In the genomic region with DNA sequence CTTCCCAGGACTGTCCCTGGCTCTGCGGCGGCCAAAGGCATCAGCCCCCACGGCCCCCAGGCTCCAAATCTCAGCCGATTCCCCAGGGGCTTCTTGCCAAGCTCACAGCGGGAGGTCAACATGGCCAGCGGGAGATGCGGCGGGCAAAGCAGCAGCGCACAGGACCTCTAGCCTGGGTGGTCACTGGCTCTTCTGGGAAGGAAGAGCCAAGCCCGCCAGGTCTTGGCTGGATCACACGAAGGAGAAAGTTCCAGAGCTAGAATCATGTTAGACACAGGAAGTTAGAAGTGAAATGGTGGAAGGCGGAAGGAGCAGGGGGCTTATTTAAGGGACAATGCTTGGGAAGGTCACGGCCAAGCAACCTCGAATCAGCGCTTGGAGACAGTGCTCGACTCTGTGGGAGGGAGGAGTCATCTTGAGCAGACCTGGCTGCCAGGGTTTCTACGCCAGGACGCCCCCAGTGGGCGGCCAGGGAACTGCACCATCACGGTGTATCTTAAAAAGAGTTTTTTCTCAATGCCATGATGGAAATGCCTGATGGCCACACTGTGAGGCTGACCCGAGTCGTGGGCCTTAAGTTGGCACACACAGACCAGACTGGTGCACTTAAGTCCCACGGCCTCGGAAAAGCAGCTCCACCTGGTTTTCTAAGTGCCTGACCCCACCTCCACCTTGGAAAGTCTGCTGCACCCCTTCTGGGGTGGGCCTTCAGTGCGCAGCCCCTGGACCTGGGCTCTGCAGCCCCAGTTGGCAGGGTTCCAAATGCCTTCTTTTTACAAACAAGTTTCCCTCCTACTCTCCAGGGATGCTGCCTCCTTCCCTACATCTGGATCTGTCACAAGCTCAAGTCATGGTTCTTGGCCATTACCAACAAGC, we compare ENCODE assay signal across 8 cellular contexts. TPM values are rescaled to one million over a fixed set of nuclear protein-coding genes. Genes with fewer than 3 reads are reported as not detected.
DNase-seq lines count a peak whose midpoint lies in the region; ATAC-seq and TF ChIP-seq lines count a peak whose summit lies in the region.

No MANE protein-coding gene starts in this region.

- peak overlapping the region; percentile 62 for H3K27ac Mint-ChIP-seq in activated naive CD8-positive, alpha-beta T cell treated with anti-CD3 and anti-CD28 coated beads for 36 hours

- no peak for ATAC-seq in GM18519 (IDR thresholded peaks at IDR 0.05; ENCODE audit: low FRiP score, unreplicated experiment)

- peaks cover 17% of the 10 kb centered on the region for H3K36me3 Mint-ChIP-seq in activated naive CD8-positive, alpha-beta T cell treated with anti-CD3 and anti-CD28 coated beads for 36 hours

- peaks cover 10% of the 10 kb centered on the region for H3K4me1 Mint-ChIP-seq in activated naive CD8-positive, alpha-beta T cell treated with anti-CD3 and anti-CD28 coated beads for 36 hours

- H3K4me3 Mint-ChIP-seq in activated naive CD8-positive, alpha-beta T cell treated with anti-CD3 and anti-CD28 coated beads for 36 hours = no peak overlapping the region

- peak; percentile 52 for TF ChIP-seq RAD21 in Ishikawa (IDR thresholded peaks at IDR 0.05; ENCODE audit: low read depth)

- DNase-seq in DMS 273 treated with DMSO at 0.1 percent for 48 hours (lab: John Stamatoyannopoulos, UW) (peak; percentile 24), T follicular helper cell (ENCODE audit: low read depth) (peak; percentile 59), cardiac septum (ENCODE audit: low spot score) (peak; percentile 83), putamen (ENCODE audit: low spot score) (peak; percentile 35), mesenteric fat pad (ENCODE audit: low spot score) (no peak)
- peak; percentile 74 for DNase-seq in activated naive CD8-positive, alpha-beta T cell treated with anti-CD3 and anti-CD28 coated beads for 36 hours

- H3K27me3 Mint-ChIP-seq in activated naive CD8-positive, alpha-beta T cell treated with anti-CD3 and anti-CD28 coated beads for 36 hours = no peaks in the 10 kb centered on the region

- no peaks in the 10 kb centered on the region for H3K9me3 Mint-ChIP-seq in activated naive CD8-positive, alpha-beta T cell treated with anti-CD3 and anti-CD28 coated beads for 36 hours

- TF ChIP-seq EP300 in Ishikawa (IDR thresholded peaks at IDR 0.05; ENCODE audit: borderline replicate concordance) = no peak

- intact Hi-C loops in cardiac septum (cut with DNase I) = no loop called here

TF ChIP-seq in Ishikawa, 13 proteins besides CTCF, POLR2A, EP300 and RAD21:
- TF ChIP-seq EGR1 (IDR thresholded peaks at IDR 0.05) = no peak
- no peak for TF ChIP-seq YY1 (IDR thresholded peaks at IDR 0.05; ENCODE audit: low read depth)
- TF ChIP-seq CEBPB (IDR thresholded peaks at IDR 0.05) = no peak
- no peak for TF ChIP-seq TAF1 (IDR thresholded peaks at IDR 0.05; ENCODE audit: low read depth)
- no peak for TF ChIP-seq TEAD4 (IDR thresholded peaks at IDR 0.05)
- TF ChIP-seq, protein P1, sequence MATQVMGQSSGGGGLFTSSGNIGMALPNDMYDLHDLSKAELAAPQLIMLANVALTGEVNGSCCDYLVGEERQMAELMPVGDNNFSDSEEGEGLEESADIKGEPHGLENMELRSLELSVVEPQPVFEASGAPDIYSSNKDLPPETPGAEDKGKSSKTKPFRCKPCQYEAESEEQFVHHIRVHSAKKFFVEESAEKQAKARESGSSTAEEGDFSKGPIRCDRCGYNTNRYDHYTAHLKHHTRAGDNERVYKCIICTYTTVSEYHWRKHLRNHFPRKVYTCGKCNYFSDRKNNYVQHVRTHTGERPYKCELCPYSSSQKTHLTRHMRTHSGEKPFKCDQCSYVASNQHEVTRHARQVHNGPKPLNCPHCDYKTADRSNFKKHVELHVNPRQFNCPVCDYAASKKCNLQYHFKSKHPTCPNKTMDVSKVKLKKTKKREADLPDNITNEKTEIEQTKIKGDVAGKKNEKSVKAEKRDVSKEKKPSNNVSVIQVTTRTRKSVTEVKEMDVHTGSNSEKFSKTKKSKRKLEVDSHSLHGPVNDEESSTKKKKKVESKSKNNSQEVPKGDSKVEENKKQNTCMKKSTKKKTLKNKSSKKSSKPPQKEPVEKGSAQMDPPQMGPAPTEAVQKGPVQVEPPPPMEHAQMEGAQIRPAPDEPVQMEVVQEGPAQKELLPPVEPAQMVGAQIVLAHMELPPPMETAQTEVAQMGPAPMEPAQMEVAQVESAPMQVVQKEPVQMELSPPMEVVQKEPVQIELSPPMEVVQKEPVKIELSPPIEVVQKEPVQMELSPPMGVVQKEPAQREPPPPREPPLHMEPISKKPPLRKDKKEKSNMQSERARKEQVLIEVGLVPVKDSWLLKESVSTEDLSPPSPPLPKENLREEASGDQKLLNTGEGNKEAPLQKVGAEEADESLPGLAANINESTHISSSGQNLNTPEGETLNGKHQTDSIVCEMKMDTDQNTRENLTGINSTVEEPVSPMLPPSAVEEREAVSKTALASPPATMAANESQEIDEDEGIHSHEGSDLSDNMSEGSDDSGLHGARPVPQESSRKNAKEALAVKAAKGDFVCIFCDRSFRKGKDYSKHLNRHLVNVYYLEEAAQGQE (IDR thresholded peaks at IDR 0.05; ENCODE audit: low read depth) = no peak
- no peak for TF ChIP-seq ZBTB7A (IDR thresholded peaks at IDR 0.05; ENCODE audit: low read depth)
- no peak for TF ChIP-seq CREB1 (IDR thresholded peaks at IDR 0.05; ENCODE audit: low read depth)
- no peak for TF ChIP-seq TCF12 (IDR thresholded peaks at IDR 0.05; ENCODE audit: low read depth)
- TF ChIP-seq NFIC (IDR thresholded peaks at IDR 0.05) = no peak; the same call in 1 of the 2 replicates
- no peak for TF ChIP-seq FOXM1 (IDR thresholded peaks at IDR 0.05; ENCODE audit: borderline replicate concordance, low read depth)
- TF ChIP-seq, protein P2, sequence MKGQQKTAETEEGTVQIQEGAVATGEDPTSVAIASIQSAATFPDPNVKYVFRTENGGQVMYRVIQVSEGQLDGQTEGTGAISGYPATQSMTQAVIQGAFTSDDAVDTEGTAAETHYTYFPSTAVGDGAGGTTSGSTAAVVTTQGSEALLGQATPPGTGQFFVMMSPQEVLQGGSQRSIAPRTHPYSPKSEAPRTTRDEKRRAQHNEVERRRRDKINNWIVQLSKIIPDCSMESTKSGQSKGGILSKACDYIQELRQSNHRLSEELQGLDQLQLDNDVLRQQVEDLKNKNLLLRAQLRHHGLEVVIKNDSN (IDR thresholded peaks at IDR 0.05) = no peak
- TF ChIP-seq, protein P3, sequence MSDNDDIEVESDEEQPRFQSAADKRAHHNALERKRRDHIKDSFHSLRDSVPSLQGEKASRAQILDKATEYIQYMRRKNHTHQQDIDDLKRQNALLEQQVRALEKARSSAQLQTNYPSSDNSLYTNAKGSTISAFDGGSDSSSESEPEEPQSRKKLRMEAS (IDR thresholded peaks at IDR 0.05) = no peak

RNA-seq across cellular contexts. Expression of a gene that starts 29.3 kb away (rescaled TPM):
- total RNA-seq in activated naive CD8-positive, alpha-beta T cell treated with anti-CD3 and anti-CD28 coated beads for 36 hours = 1 to 10 TPM; 6.5 to 6.8 TPM
- 7.5 TPM for total RNA-seq in cardiac septum
- 15.1 TPM for total RNA-seq in mesenteric fat pad

RNA-seq across cellular contexts. Expression of a gene that starts 29.5 kb away (rescaled TPM):
- 10 to 100 TPM; 37.4 to 43.0 TPM for total RNA-seq in activated naive CD8-positive, alpha-beta T cell treated with anti-CD3 and anti-CD28 coated beads for 36 hours
- 33.5 TPM for total RNA-seq in cardiac septum
- 39.4 TPM for total RNA-seq in mesenteric fat pad

RNA-seq across cellular contexts. Expression of a gene that starts 52.9 kb away (rescaled TPM):
- total RNA-seq in activated naive CD8-positive, alpha-beta T cell treated with anti-CD3 and anti-CD28 coated beads for 36 hours = under 1 TPM; 0.37 to 0.52 TPM
- total RNA-seq in cardiac septum = 0.32 TPM
- 1.0 TPM for total RNA-seq in mesenteric fat pad
